Comparison of ENCODE assay signal across 15 cellular contexts in the genomic region with DNA sequence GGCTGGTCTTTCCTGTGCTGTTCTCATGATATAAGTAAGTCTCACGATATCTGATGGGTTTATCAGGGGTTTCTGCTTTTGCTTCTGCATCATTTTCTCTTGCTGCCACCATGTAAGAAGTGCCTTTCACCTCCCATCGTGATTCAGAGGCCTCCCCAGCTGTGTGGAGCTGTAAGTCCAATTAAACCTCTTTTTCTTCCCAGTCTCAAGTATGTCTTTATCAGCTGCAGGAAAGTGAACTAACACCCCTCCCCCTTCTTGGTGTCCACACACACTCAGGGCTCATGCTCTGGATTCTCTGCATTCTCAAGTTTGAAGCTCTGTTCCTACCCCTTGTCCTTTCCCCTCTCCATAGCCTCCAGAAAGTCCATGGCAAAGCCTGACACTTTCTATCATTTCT.
"Had no signal": no experiment of that assay in that cellular context is flagged by ENCODE, and none has a peak within 500 bp of the region (broad histone marks: within the 10 kb centered on the region; RNA-seq: fewer than 3 reads in every experiment).

No MANE protein-coding gene starts in this region.

- H3K4me1 Mint-ChIP-seq: activated CD4-positive, alpha-beta T cell treated with anti-CD3 and anti-CD28 coated beads for 36 hours; activated naive CD8-positive, alpha-beta T cell treated with anti-CD3 and anti-CD28 coated beads, Interleukin-2, amount 10 ng/mL, durations not matched to agents 7 days and 5 days; T-cell; WTC11 had no signal

- H3K4me3 Mint-ChIP-seq: activated CD4-positive, alpha-beta memory T cell treated with anti-CD3 and anti-CD28 coated beads for 36 hours; activated CD4-positive, alpha-beta T cell treated with anti-CD3 and anti-CD28 coated beads for 36 hours; activated naive CD8-positive, alpha-beta T cell treated with anti-CD3 and anti-CD28 coated beads, Interleukin-2, amount 10 ng/mL, durations not matched to agents 7 days and 5 days; stimulated activated naive B cell treated with anti-CD40 and anti-IgM and Interleukin-4, amounts not matched to agents 10 μg/mL and 1 μg/mL and 100 μg/mL, for 72 hours; T-cell; WTC11 had no signal

- H3K4me1 ChIP-seq: foreskin keratinocyte, left lung, pancreas had no signal

- ATAC-seq: activated CD4-positive, alpha-beta T cell treated with anti-CD3 and anti-CD28 coated beads for 36 hours; esophagus mucosa; foreskin keratinocyte; stimulated activated naive B cell treated with anti-CD40 and anti-IgM and Interleukin-4, amounts not matched to agents 10 μg/mL and 1 μg/mL and 100 μg/mL, for 72 hours; T-cell; WTC11 had no signal

- H3K27me3 ChIP-seq: left lung, pancreas had no signal

- DNase-seq: activated CD4-positive, alpha-beta memory T cell treated with anti-CD3 and anti-CD28 coated beads for 36 hours; activated CD4-positive, alpha-beta T cell treated with anti-CD3 and anti-CD28 coated beads for 36 hours; activated naive CD8-positive, alpha-beta T cell treated with anti-CD3 and anti-CD28 coated beads, Interleukin-2, amount 10 ng/mL, durations not matched to agents 7 days and 5 days; activated T-cell treated with anti-CD3 and anti-CD28 coated beads for 4 hours; cortex of kidney; foreskin keratinocyte; glutamatergic neuron; left lung; pancreas; SK-N-SH; spleen; stimulated activated naive B cell treated with anti-CD40 and anti-IgM and Interleukin-4, amounts not matched to agents 10 μg/mL and 1 μg/mL and 100 μg/mL, for 72 hours; T-cell had no signal

- H3K36me3 Mint-ChIP-seq: activated CD4-positive, alpha-beta memory T cell treated with anti-CD3 and anti-CD28 coated beads for 36 hours; activated naive CD8-positive, alpha-beta T cell treated with anti-CD3 and anti-CD28 coated beads, Interleukin-2, amount 10 ng/mL, durations not matched to agents 7 days and 5 days; T-cell had no signal

- H3K36me3 ChIP-seq: left lung, pancreas, spleen had no signal

- H3K27ac ChIP-seq: foreskin keratinocyte, pancreas, spleen had no signal

- H3K27ac Mint-ChIP-seq: activated CD4-positive, alpha-beta memory T cell treated with anti-CD3 and anti-CD28 coated beads for 36 hours; activated CD4-positive, alpha-beta T cell treated with anti-CD3 and anti-CD28 coated beads for 36 hours; activated naive CD8-positive, alpha-beta T cell treated with anti-CD3 and anti-CD28 coated beads, Interleukin-2, amount 10 ng/mL, durations not matched to agents 7 days and 5 days; stimulated activated naive B cell treated with anti-CD40 and anti-IgM and Interleukin-4, amounts not matched to agents 10 μg/mL and 1 μg/mL and 100 μg/mL, for 72 hours; T-cell; WTC11 had no signal

- H3K4me3 ChIP-seq: left lung, pancreas, spleen had no signal

- H3K9me3 ChIP-seq: pancreas had no signal
